ENCODE assay signal across 31 cellular contexts in genomic region chr4:4746444-4746843, GRCh38.
"Had no signal": no experiment of that assay in that cellular context is flagged by ENCODE, and none has a peak within 500 bp of the region (broad histone marks: within the 10 kb centered on the region; RNA-seq: fewer than 3 reads in every experiment).

No MANE protein-coding gene starts in this region.

- H2AFZ ChIP-seq: PC-9 had no signal

- H3K4me3 ChIP-seq: PC-9, SJSA1 had no signal

- H3K27me3 ChIP-seq: SJSA1 had no signal

- H3K9ac ChIP-seq: SK-N-SH had no signal

- ATAC-seq: Panc1, Right ventricle myocardium inferior had no signal

- H3K27ac ChIP-seq: PC-9, RWPE1, SJSA1 had no signal

- H3K36me3 ChIP-seq: SJSA1 had no signal

- H3K4me1 ChIP-seq: SJSA1 had no signal

- H3K4me2 ChIP-seq: PC-9, SK-N-SH had no signal

- H3K9me3 ChIP-seq: SJSA1, SK-N-SH had no signal

- H3K9me2 ChIP-seq: SK-N-SH had no signal

- DNase-seq: Karpas-422, NCI-H1048, NCI-H1092 treated with DMSO at 0.1 percent for 48 hours, NCI-H1105 treated with DMSO at 0.1 percent for 48 hours, NCI-H1417, NCI-H1436, NCI-H146, NCI-H1694, NCI-H187, NCI-H1930, NCI-H2029 treated with DMSO at 0.1 percent for 48 hours, NCI-H2081 treated with DMSO at 0.1 percent for 48 hours, NCI-H2107, NCI-H2171, NCI-H226, NCI-H446 treated with DMSO at 0.1 percent for 48 hours, NCI-H510A, NCI-H524, NCI-H526, NCI-H69, NCI-H748 treated with DMSO at 0.1 percent for 48 hours, PC-9, SHP77, SIG-M5, SK-N-SH, SW 1271, T-helper 1 cell had no signal
